3 cellular contexts compared by ENCODE assay signal in the genomic region with DNA sequence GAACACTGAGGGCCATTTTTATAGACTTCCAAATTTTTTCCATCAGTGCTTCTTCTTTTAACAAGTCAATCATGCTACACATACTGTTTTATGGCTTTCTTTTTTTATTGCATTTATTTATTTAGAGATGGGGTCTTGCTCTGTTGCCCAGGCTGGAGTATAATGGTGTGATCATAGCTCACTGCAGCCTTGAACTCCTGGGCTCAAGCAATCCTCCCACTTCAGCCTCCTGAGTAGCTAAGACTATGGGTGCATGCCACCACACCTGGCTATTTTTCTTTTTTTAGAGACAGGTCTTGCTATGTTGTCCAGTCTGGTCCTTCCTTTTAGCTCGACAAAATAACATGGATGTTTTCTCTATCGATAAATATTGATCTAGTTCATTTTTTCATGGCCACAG.
"Had no signal": no experiment of that assay in that cellular context is flagged by ENCODE, and none has a peak within 500 bp of the region (broad histone marks: within the 10 kb centered on the region; RNA-seq: fewer than 3 reads in every experiment).

No MANE protein-coding gene starts in this region.

- ATAC-seq: GM12878 had no signal

- DNase-seq: GDM1, GF-D8 had no signal

- H3K4me3 ChIP-seq: GM12878 had no signal
